9 cellular contexts compared by ENCODE assay signal in the genomic region with DNA sequence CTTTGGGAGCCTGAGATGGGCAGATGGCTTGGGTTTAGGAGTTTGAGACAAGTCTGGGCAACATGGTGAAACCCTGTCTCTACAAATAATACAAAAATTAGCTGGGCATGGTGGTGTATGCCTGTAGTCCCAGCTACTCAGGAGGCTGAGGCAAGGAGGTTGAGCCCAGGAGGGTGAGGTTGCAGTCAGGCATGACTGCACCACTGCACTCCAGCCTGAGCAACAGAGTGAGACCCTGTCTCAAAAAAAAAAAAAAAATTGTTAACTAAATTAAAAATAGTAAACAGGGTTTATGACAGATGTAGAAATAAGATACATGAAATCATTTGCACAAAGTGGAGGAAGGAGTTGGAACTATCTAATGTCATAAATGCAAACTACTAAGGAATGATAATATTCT. TPM values are rescaled to one million over a fixed set of nuclear protein-coding genes. Genes with fewer than 3 reads are reported as not detected.
"Had no signal": no experiment of that assay in that cellular context is flagged by ENCODE, and none has a peak within 500 bp of the region (broad histone marks: within the 10 kb centered on the region; RNA-seq: fewer than 3 reads in every experiment).

No MANE protein-coding gene starts in this region.

RNA-seq across cellular contexts. Expression of a gene that starts 34.2 kb away (rescaled TPM):
- total RNA-seq: activated naive CD4-positive, alpha-beta T cell treated with anti-CD3 and anti-CD28 coated beads, Interleukin-2, amount 50 U/mL, for 72 hours; activated T-helper 1 cell treated with anti-CD3 and anti-CD28 coated beads, Interleukin-12 subunit alpha, Interleukin-12 subunit beta, Interleukin-2, Interleukin-4 antibody, amounts not matched to agents 30 ng/mL and 10 ng/mL and 1 ng/mL, durations not matched to agents 14 hours and 24 hours and 36 hours; adrenal gland; astrocyte; body of pancreas; cardiac septum; RPMI7951; SJCRH30; WTC11 had no signal
